26 cellular contexts compared by ENCODE assay signal in genomic region chr9:95276395-95276954, GRCh38.
"Had no signal": no experiment of that assay in that cellular context is flagged by ENCODE, and none has a peak within 500 bp of the region (broad histone marks: within the 10 kb centered on the region; RNA-seq: fewer than 3 reads in every experiment).

No MANE protein-coding gene starts in this region.

- DNase-seq: activated CD4-positive, alpha-beta memory T cell treated with anti-CD3 and anti-CD28 coated beads for 36 hours; activated CD8-positive, alpha-beta memory T cell treated with anti-CD3 and anti-CD28 coated beads, Interleukin-2, amount 10 ng/mL, durations not matched to agents 7 days and 5 days; activated naive CD4-positive, alpha-beta T cell treated with anti-CD3 and anti-CD28 coated beads for 36 hours; central memory CD4-positive, alpha-beta T cell; endodermal cell; foreskin keratinocyte; heart left ventricle; hypothalamus; immature natural killer cell; kidney; left colon; mammary epithelial cell; nucleus accumbens; SK-N-SH; stimulated activated CD4-positive, alpha-beta T cell treated with anti-CD3 and anti-CD28 coated beads, Interleukin-15, amount 100 ng/mL, for 24 hours; SW 1271; T-helper 17 cell; testis; transverse colon had no signal

- H3K36me3 ChIP-seq: breast epithelium, esophagus muscularis mucosa, heart left ventricle, right atrium auricular region, transverse colon had no signal

- H3K27me3 Mint-ChIP-seq: activated CD8-positive, alpha-beta memory T cell treated with anti-CD3 and anti-CD28 coated beads, Interleukin-2, amount 10 ng/mL, durations not matched to agents 7 days and 5 days; dendritic cell treated with granulocyte-macrophage colony-stimulating factor and Interleukin-4, amounts not matched to agents 40 ng/mL and 50 ng/mL, for 4 days had no signal

- H3K27me3 ChIP-seq: breast epithelium, esophagus muscularis mucosa, foreskin keratinocyte, heart left ventricle, right atrium auricular region, testis, transverse colon had no signal

- FAIRE-seq: kidney, urothelium cell line had no signal

- H3K4me1 Mint-ChIP-seq: endodermal cell, neural crest cell, T-helper 17 cell had no signal

- H3K4me3 Mint-ChIP-seq: activated CD4-positive, alpha-beta memory T cell treated with anti-CD3 and anti-CD28 coated beads for 36 hours; activated CD8-positive, alpha-beta memory T cell treated with anti-CD3 and anti-CD28 coated beads, Interleukin-2, amount 10 ng/mL, durations not matched to agents 7 days and 5 days; activated naive CD4-positive, alpha-beta T cell treated with anti-CD3 and anti-CD28 coated beads for 36 hours; dendritic cell treated with granulocyte-macrophage colony-stimulating factor and Interleukin-4, amounts not matched to agents 40 ng/mL and 50 ng/mL, for 4 days; endodermal cell; immature natural killer cell; neural crest cell; T-helper 17 cell had no signal

- H3K27ac ChIP-seq: breast epithelium, esophagus muscularis mucosa, foreskin keratinocyte, heart left ventricle, parathyroid adenoma, right atrium auricular region, testis, transverse colon had no signal

- H3K9me3 ChIP-seq: testis had no signal

- ATAC-seq: activated CD8-positive, alpha-beta memory T cell treated with anti-CD3 and anti-CD28 coated beads, Interleukin-2, amount 10 ng/mL, durations not matched to agents 7 days and 5 days; foreskin keratinocyte; heart left ventricle; left colon; T-helper 17 cell had no signal

- H3K4me1 ChIP-seq: breast epithelium, esophagus muscularis mucosa, foreskin keratinocyte, heart left ventricle, parathyroid adenoma, right atrium auricular region, testis, transverse colon had no signal

- H3K27ac Mint-ChIP-seq: activated CD4-positive, alpha-beta memory T cell treated with anti-CD3 and anti-CD28 coated beads for 36 hours; activated CD8-positive, alpha-beta memory T cell treated with anti-CD3 and anti-CD28 coated beads, Interleukin-2, amount 10 ng/mL, durations not matched to agents 7 days and 5 days; activated naive CD4-positive, alpha-beta T cell treated with anti-CD3 and anti-CD28 coated beads for 36 hours; dendritic cell treated with granulocyte-macrophage colony-stimulating factor and Interleukin-4, amounts not matched to agents 40 ng/mL and 50 ng/mL, for 4 days; endodermal cell; immature natural killer cell; T-helper 17 cell had no signal

- H3K4me3 ChIP-seq: breast epithelium, esophagus muscularis mucosa, heart left ventricle, right atrium auricular region, testis, transverse colon had no signal
